Comparison of ENCODE assay signal across 9 cellular contexts in genomic region chr1:3501856-3502665, GRCh38. TPM values are rescaled to one million over a fixed set of nuclear protein-coding genes. Genes with fewer than 3 reads are reported as not detected.
DNase-seq lines count a peak whose midpoint lies in the region; ATAC-seq, FAIRE-seq and TF ChIP-seq lines count a peak whose summit lies in the region.
"Had no signal": no experiment of that assay in that cellular context is flagged by ENCODE, and none has a peak within 500 bp of the region (broad histone marks: within the 10 kb centered on the region; RNA-seq: fewer than 3 reads in every experiment).

No MANE protein-coding gene starts in this region.

- no peaks in the 10 kb centered on the region for H3K4me1 ChIP-seq in pancreas

- TF ChIP-seq CTCF in fibroblast of villous mesenchyme (IDR thresholded peaks at IDR 0.05; ENCODE audit: insufficient read depth, low read depth, low read length) (no peak), pancreas (IDR thresholded peaks at IDR 0.05) (no peak)

- DNase-seq in NCI-H345 (lab: John Stamatoyannopoulos, UW): peak; percentile 23
- no peak for DNase-seq in NCI-H345 treated with DMSO at 0.1 percent for 48 hours (lab: John Stamatoyannopoulos, UW; ENCODE audit: unreplicated experiment)
- DNase-seq in T-helper 9 cell: peak; percentile 16
- DNase-seq in fibroblast of villous mesenchyme (ENCODE audit: low read depth): peak; percentile 30
- DNase-seq in pancreas: peak in 5 of 6 donors; percentile 26 to 96 (median 73)
- DNase-seq in NOMO-1 treated with dmso at 0.1 percent for 144 hours (lab: John Stamatoyannopoulos, UW; ENCODE audit: unreplicated experiment): no peak
- no peak for DNase-seq in NCI-H510A (lab: John Stamatoyannopoulos, UW)

- H3K27me3 ChIP-seq in pancreas: no peaks in the 10 kb centered on the region
- H3K27me3 ChIP-seq: SJSA1 had no signal

- 56 to 57% methylated on average over 23 to 26 of the region's 26 CpGs for WGBS in pancreas, 2 donors

- no peaks in the 10 kb centered on the region for H3K9me3 ChIP-seq in pancreas
- H3K9me3 ChIP-seq: SJSA1 had no signal

- no peak for FAIRE-seq in pancreas (lab: Jason Lieb, UNC)

- intact Hi-C loops in pancreas (cut with DNase I): no loop called here

- H3K36me3 ChIP-seq in pancreas: no peaks in the 10 kb centered on the region
- H3K36me3 ChIP-seq: SJSA1 had no signal

- H3K27ac ChIP-seq in pancreas: no peak overlapping the region
- H3K27ac ChIP-seq: SJSA1 had no signal

- ATAC-seq in pancreas (peak; percentile 49 to 78 (median 69)), HG02852 (IDR thresholded peaks at IDR 0.05; ENCODE audit: unreplicated experiment) (no peak)

- H3K4me3 ChIP-seq in fibroblast of villous mesenchyme (ENCODE audit: low read depth, low read length) (no peak overlapping the region), pancreas (no peak overlapping the region)
- H3K4me3 ChIP-seq: SJSA1 had no signal

RNA-seq across cellular contexts. Expression of gene ARHGEF16, which starts 47.6 kb away (rescaled TPM):
- total RNA-seq in fibroblast of villous mesenchyme (0.86 and 0.97 TPM in 2 replicates), pancreas (10 to 100 TPM in 2 of 6 donors, 1 to 10 TPM in 4; 8.2 to 12.2 (median 9.3) TPM)
- polyA plus RNA-seq in pancreas: 10 to 100 TPM; 25.0 to 26.4 TPM

Comparison
In these comparisons a context has a peak if more than half of its experiments do, and no peak if none do; other contexts are left out.
1. DNase-seq: peak in NCI-H345 (single experiment), T-helper 9 cell (single experiment), fibroblast of villous mesenchyme (single experiment) and pancreas (5 of 6); none in NCI-H345 treated with DMSO at 0.1 percent for 48 hours (single experiment), NOMO-1 treated with dmso at 0.1 percent for 144 hours (single experiment) and NCI-H510A (single experiment).